ENCODE assay signal across 30 cellular contexts in genomic region chr18:13296868-13297574, GRCh38.
A peak's percentile ranks its signal among the peaks of the same experiment; 100 is the strongest.
DNase-seq lines count a peak whose midpoint lies in the region; ATAC-seq and TF ChIP-seq lines count a peak whose summit lies in the region.
"Had no signal": no experiment of that assay in that cellular context is flagged by ENCODE, and none has a peak within 500 bp of the region (broad histone marks: within the 10 kb centered on the region; RNA-seq: fewer than 3 reads in every experiment).

No MANE protein-coding gene starts in this region.

- TF ChIP-seq CTCF in H9 (conservative IDR thresholded peaks at IDR 0.05) (no peak), transverse colon (IDR thresholded peaks at IDR 0.05) (no peak)

- H3K9me3 Mint-ChIP-seq in activated T-cell treated with anti-CD3 and anti-CD28 coated beads, Interleukin-2, amount 50 U/mL, for 24 hours, result no peaks in the 10 kb centered on the region
- no peaks in the 10 kb centered on the region for H3K9me3 Mint-ChIP-seq in H9
- peaks cover 0 to 2% (median 0%) of the 10 kb centered on the region in 11 donors for H3K9me3 Mint-ChIP-seq in naive thymus-derived CD4-positive, alpha-beta T cell
- H3K9me3 Mint-ChIP-seq: GM23338 had no signal

- H3K23ac ChIP-seq in H9 (ENCODE audit: insufficient read length, low read depth, low read length), result no peak overlapping the region

- no peak for DNase-seq in activated T-cell treated with anti-CD3 and anti-CD28 coated beads, Interleukin-2, amount 50 U/mL, for 24 hours
- DNase-seq in activated T-cell treated with anti-CD3 and anti-CD28 coated beads for 4 hours, result no peak
- no peak for DNase-seq in H9
- DNase-seq in naive thymus-derived CD4-positive, alpha-beta T cell, result no peak
- no peak for DNase-seq in stimulated activated CD4-positive, alpha-beta T cell treated with anti-CD3 and anti-CD28 coated beads, Interleukin-2, amount 100 ng/mL, for 48 hours
- DNase-seq in transverse colon, result no peak
- DNase-seq: 8988T; ACHN; BE2C; Caco-2; DMS 273 treated with DMSO at 0.1 percent for 48 hours; DMS79; EL; GDM1; HFFc6; KBM-7; MM.1S; NCI-H2029; NCI-H446; NCI-H526; NCI-H82; NK-92 treated with Interleukin-12 subunit alpha and Interleukin-12 subunit beta, amount 100 ng/mL, for 24 hours; PC-9; SHP77 had no signal

- H3K4me3 ChIP-seq in BLaER1, result no peak overlapping the region
- no peak overlapping the region for H3K4me3 ChIP-seq in naive thymus-derived CD4-positive, alpha-beta T cell (ENCODE audit: low read length)
- H3K4me3 ChIP-seq in transverse colon, result no peak overlapping the region
- H3K4me3 ChIP-seq: GM12878, GM23338, HAP-1, PC-9 had no signal

- peak overlapping the region; percentile 75 for H3K27ac Mint-ChIP-seq in activated T-cell treated with anti-CD3 and anti-CD28 coated beads, Interleukin-2, amount 50 U/mL, for 24 hours
- H3K27ac Mint-ChIP-seq in H9, result no peak overlapping the region; a peak in 1 of 7 replicates
- peak overlapping the region in 8 of 9 donors; percentile 49 to 91 (median 74) for H3K27ac Mint-ChIP-seq in naive thymus-derived CD4-positive, alpha-beta T cell
- H3K27ac Mint-ChIP-seq: GM23338, HFFc6 had no signal

- ATAC-seq in naive thymus-derived CD4-positive, alpha-beta T cell, result no peak
- no peak for ATAC-seq in HG03354 (IDR thresholded peaks at IDR 0.05; ENCODE audit: poor library complexity, severe bottlenecking, unreplicated experiment)
- ATAC-seq: GM12878, GM23338 had no signal

- intact Hi-C loops in naive thymus-derived CD4-positive, alpha-beta T cell (cut with micrococcal nuclease), result no loop called here
- intact Hi-C loops in transverse colon (cut with DNase I; ENCODE audit: low total_unique reads), result no loop called here

- H4K5ac ChIP-seq in H9 (ENCODE audit: insufficient read length, low read depth, low read length), result no peak overlapping the region

- H3K36me3 ChIP-seq in BLaER1, result peaks cover 65% of the 10 kb centered on the region
- H3K36me3 ChIP-seq in naive thymus-derived CD4-positive, alpha-beta T cell (ENCODE audit: control insufficient read depth in 2 of 3, insufficient read depth in 3 of 3, low read length in 3 of 3), result no peaks in the 10 kb centered on the region
- no peaks in the 10 kb centered on the region for H3K36me3 ChIP-seq in transverse colon
- H3K36me3 ChIP-seq: BE2C, HAP-1 had no signal

- no peak for TF ChIP-seq POLR2A in transverse colon (IDR thresholded peaks at IDR 0.05)

- POLR2A ChIA-PET in naive thymus-derived CD4-positive, alpha-beta T cell (lab: Charles Lee), result interaction anchor here (0.7 kb wide), 1 partner anchor 9 kb away, joined by 3 read pairs; no protein-coding TSS in a partner anchor

- CTCF ChIA-PET in naive thymus-derived CD4-positive, alpha-beta T cell (lab: Charles Lee), result interaction anchor here (0.6 kb wide), 1 partner anchor 325 kb away, joined by 3 read pairs; no protein-coding TSS in a partner anchor

- no peak overlapping the region for H3K4ac ChIP-seq in H9 (ENCODE audit: low read depth, low read length)

- H3K4me1 Mint-ChIP-seq in activated T-cell treated with anti-CD3 and anti-CD28 coated beads, Interleukin-2, amount 50 U/mL, for 24 hours (ENCODE audit: low read depth), result peaks cover 44% of the 10 kb centered on the region
- peaks cover 6 to 10% of the 10 kb centered on the region in 2 experiments for H3K4me1 Mint-ChIP-seq in H9
- H3K4me1 Mint-ChIP-seq in naive thymus-derived CD4-positive, alpha-beta T cell, result peaks cover 2 to 16% (median 16%) of the 10 kb centered on the region in 7 donors

- no peak overlapping the region for H2BK20ac ChIP-seq in H9 (ENCODE audit: low read depth, low read length, poor library complexity, severe bottlenecking)

- no peak overlapping the region for H3T11ph ChIP-seq in H9 (ENCODE audit: low read length)

- H2BK15ac ChIP-seq in H9 (ENCODE audit: low read depth, low read length), result no peak overlapping the region

- no peak overlapping the region for H2AFZ ChIP-seq in H9 (ENCODE audit: low read length)
- H2AFZ ChIP-seq: GM23338, PC-9 had no signal

- no peaks in the 10 kb centered on the region for H3K23me2 ChIP-seq in H9 (ENCODE audit: insufficient read length, low read depth, low read length, poor library complexity, severe bottlenecking)

- H3K14ac ChIP-seq in H9 (ENCODE audit: insufficient read depth, low read length), result 0 out of 2 replicates have a peak overlapping the region, but pooled peaks have one; percentile 43

- peak overlapping the region; percentile 95 for H3K4me2 ChIP-seq in BLaER1
- H3K4me2 ChIP-seq in H9 (ENCODE audit: insufficient read depth, insufficient read length, low read length), result no peak overlapping the region
- H3K4me2 ChIP-seq: GM23338, PC-9 had no signal

- H3K9ac ChIP-seq in BLaER1 (peak overlapping the region; percentile 32; the same call in 1 of the 2 replicates), H9 (ENCODE audit: extremely low read depth, insufficient read length, low read length) (no peak overlapping the region)

- H2BK12ac ChIP-seq in H9 (ENCODE audit: insufficient read length, low read depth, low read length), result no peak overlapping the region

- no peak overlapping the region for H2BK5ac ChIP-seq in H9 (ENCODE audit: insufficient read length, low read length)

- no peak overlapping the region for H4K8ac ChIP-seq in H9 (replicated peaks; ENCODE audit: insufficient read length, low read depth, low read length)

- no peaks in the 10 kb centered on the region for H3K27me3 ChIP-seq in BLaER1
- H3K27me3 ChIP-seq in H9 (ENCODE audit: insufficient read depth, low read length), result no peaks in the 10 kb centered on the region
- no peaks in the 10 kb centered on the region for H3K27me3 ChIP-seq in naive thymus-derived CD4-positive, alpha-beta T cell (ENCODE audit: control insufficient read depth in 2 of 2, insufficient read depth in 2 of 2, low read length in 2 of 2)
- H3K27me3 ChIP-seq in transverse colon, result no peaks in the 10 kb centered on the region
- H3K27me3 ChIP-seq: BE2C had no signal

- H3K4me1 ChIP-seq in BLaER1 (peaks cover 94% of the 10 kb centered on the region), H9 (ENCODE audit: insufficient read depth, low read length) (no peaks in the 10 kb centered on the region), transverse colon (peaks cover 0 to under 1% (median 0%) of the 10 kb centered on the region in 4 donors)
- H3K4me1 ChIP-seq in naive thymus-derived CD4-positive, alpha-beta T cell (ENCODE audit: control insufficient read depth in 2 of 2, insufficient read depth in 2 of 2, low read length in 2 of 2), result peaks cover 0 to 6% of the 10 kb centered on the region in 2 donors
- H3K4me1 ChIP-seq: BE2C, Caco-2 had no signal

- no peaks in the 10 kb centered on the region for H3K27me3 Mint-ChIP-seq in activated T-cell treated with anti-CD3 and anti-CD28 coated beads, Interleukin-2, amount 50 U/mL, for 24 hours
- no peaks in the 10 kb centered on the region; the same call in none of the 2 replicates for H3K27me3 Mint-ChIP-seq in H9 (ENCODE audit: low read depth)
- H3K27me3 Mint-ChIP-seq in naive thymus-derived CD4-positive, alpha-beta T cell, result no peaks in the 10 kb centered on the region

- no peak overlapping the region for H2AK5ac ChIP-seq in H9 (ENCODE audit: insufficient read length, low read length)

- no peak overlapping the region for H4K91ac ChIP-seq in H9 (ENCODE audit: insufficient read length, low read depth, low read length)

- H2BK120ac ChIP-seq in H9 (ENCODE audit: low read depth, low read length, poor library complexity, severe bottlenecking), result no peak overlapping the region

- H3K9me3 ChIP-seq in BLaER1 (no peaks in the 10 kb centered on the region), H9 (ENCODE audit: control insufficient read depth, low read depth, low read length) (no peaks in the 10 kb centered on the region), transverse colon (no peaks in the 10 kb centered on the region)
- no peaks in the 10 kb centered on the region for H3K9me3 ChIP-seq in naive thymus-derived CD4-positive, alpha-beta T cell (ENCODE audit: control insufficient read depth in 2 of 3, low read length in 3 of 3)
- H3K9me3 ChIP-seq: BE2C, Caco-2, HAP-1 had no signal

- H4K20me1 ChIP-seq in BLaER1 (peaks cover 6% of the 10 kb centered on the region; the same call in 1 of the 2 replicates), H9 (ENCODE audit: control insufficient read depth, insufficient read depth, insufficient read length) (no peaks in the 10 kb centered on the region)

- no CpG with 5 or more reads among the region's 15 CpGs for WGBS in H9 (ENCODE audit: extremely low coverage, insufficient read length, low lambda C conversion rate)
- WGBS in transverse colon (ENCODE audit: low coverage in 1 of 2), 2 donors, result 81 to 100% methylated on average over 1 to 15 of the region's 15 CpGs

- H3K27ac ChIP-seq in BLaER1, result peak overlapping the region; percentile 92
- H3K27ac ChIP-seq in H9 (ENCODE audit: insufficient read length, low read depth, low read length), result no peak overlapping the region
- no peak overlapping the region for H3K27ac ChIP-seq in naive thymus-derived CD4-positive, alpha-beta T cell (ENCODE audit: low read depth, low read length)
- no peak overlapping the region for H3K27ac ChIP-seq in transverse colon
- H3K27ac ChIP-seq: PC-9, RWPE1 had no signal

- in situ Hi-C loops in transverse colon (cut with MboI; ENCODE audit: low pct_ligation_motif_present in 1 of 4, low pct_unique_long_range_greater_than_20kb in 1 of 4, low sequenced_read_pairs in 3 of 4), result no loop called here

- no peaks in the 10 kb centered on the region for H3K79me2 ChIP-seq in H9 (ENCODE audit: insufficient read depth, low read length)

- H3K18ac ChIP-seq in H9 (ENCODE audit: insufficient read length, low read depth, low read length), result peak overlapping the region; percentile 7

- H3K36me3 Mint-ChIP-seq in activated T-cell treated with anti-CD3 and anti-CD28 coated beads, Interleukin-2, amount 50 U/mL, for 24 hours (ENCODE audit: low read depth), result no peaks in the 10 kb centered on the region
- H3K36me3 Mint-ChIP-seq in H9 (ENCODE audit: insufficient read depth in 1 of 3, low read depth in 3 of 3), result no peaks in the 10 kb centered on the region
- peaks cover 0 to 2% (median 0%) of the 10 kb centered on the region in 5 donors for H3K36me3 Mint-ChIP-seq in naive thymus-derived CD4-positive, alpha-beta T cell

- no peak for TF ChIP-seq EP300 in transverse colon (IDR thresholded peaks at IDR 0.05; ENCODE audit: low read depth)

- H3K79me1 ChIP-seq in H9 (ENCODE audit: insufficient read depth, low read depth, low read length, poor library complexity, severe bottlenecking), result no peaks in the 10 kb centered on the region

- H3K56ac ChIP-seq in H9 (ENCODE audit: insufficient read length, low read depth, low read length), result no peak overlapping the region

- no peak overlapping the region for H3K4me3 Mint-ChIP-seq in activated T-cell treated with anti-CD3 and anti-CD28 coated beads, Interleukin-2, amount 50 U/mL, for 24 hours
- H3K4me3 Mint-ChIP-seq in H9, result no peak overlapping the region
- H3K4me3 Mint-ChIP-seq in naive thymus-derived CD4-positive, alpha-beta T cell, result peak overlapping the region in 8 of 10 donors; percentile 5 to 61 (median 42)
- H3K4me3 Mint-ChIP-seq: GM23338, HFFc6 had no signal

Comparison
In these comparisons a context has a peak if more than half of its experiments do, and no peak if none do; other contexts are left out.
1. H3K27ac Mint-ChIP-seq: peak in activated T-cell treated with anti-CD3 and anti-CD28 coated beads, Interleukin-2, amount 50 U/mL, for 24 hours (single experiment) and naive thymus-derived CD4-positive, alpha-beta T cell (8 of 9); none in H9 (0 of 3).
2. H3K4me3 Mint-ChIP-seq: peak in naive thymus-derived CD4-positive, alpha-beta T cell (8 of 10); none in activated T-cell treated with anti-CD3 and anti-CD28 coated beads, Interleukin-2, amount 50 U/mL, for 24 hours (single experiment) and H9 (0 of 2).